In the genomic region with DNA sequence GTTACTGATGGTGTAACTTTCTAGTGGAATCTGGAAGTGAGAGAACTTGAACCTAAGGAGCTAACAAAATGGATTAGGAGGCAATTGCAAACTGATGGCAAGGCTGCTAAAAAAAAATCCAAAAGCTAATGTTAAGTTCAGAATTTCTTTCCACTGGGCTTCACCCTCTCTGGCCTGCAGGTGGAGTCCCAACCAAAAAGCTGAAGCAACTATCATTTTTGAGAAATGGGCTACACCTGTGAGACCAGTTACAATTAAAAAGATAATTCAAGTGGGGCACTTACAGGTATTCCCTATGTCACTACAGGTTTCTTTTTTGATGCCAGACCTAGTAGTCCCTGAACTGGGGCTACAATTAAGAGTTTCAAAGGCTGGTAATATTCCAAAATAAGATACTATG, we compare ENCODE assay signal across 8 cellular contexts.
DNase-seq lines count a peak whose midpoint lies in the region; ATAC-seq and TF ChIP-seq lines count a peak whose summit lies in the region.

No MANE protein-coding gene starts in this region.

- H3K27ac ChIP-seq in coronary artery (no peak overlapping the region), psoas muscle (no peak overlapping the region)

- H3K27me3 ChIP-seq in psoas muscle (ENCODE audit: insufficient read depth in 3 of 3, low read length in 2 of 3): peaks cover 0 to under 1% (median 0%) of the 10 kb centered on the region in 3 donors

- peak; percentile 7 for DNase-seq in NOMO-1 treated with DMSO at 0.1 percent for 48 hours (lab: John Stamatoyannopoulos, UW; ENCODE audit: unreplicated experiment)
- no peak for DNase-seq in NOMO-1 treated with dmso at 0.1 percent for 144 hours (lab: John Stamatoyannopoulos, UW; ENCODE audit: unreplicated experiment)
- DNase-seq in KBM-7: peak; percentile 28
- DNase-seq in coronary artery (ENCODE audit: low spot score): no peak
- DNase-seq in psoas muscle: no peak
- DNase-seq in COLO668 (lab: John Stamatoyannopoulos, UW; ENCODE audit: unreplicated experiment): no peak
- no peak for DNase-seq in putamen (ENCODE audit: low spot score)

- TF ChIP-seq CTCF in coronary artery (IDR thresholded peaks at IDR 0.05): peak; percentile 15
- TF ChIP-seq CTCF in psoas muscle (IDR thresholded peaks at IDR 0.05): peak; percentile 30

- peaks cover 0 to 6% of the 10 kb centered on the region in 2 donors for H3K36me3 ChIP-seq in psoas muscle (ENCODE audit: insufficient read depth in 1 of 2, low read depth in 1 of 2)

- intact Hi-C loops in psoas muscle (cut with DNase I): loop anchor here (5.0 to 10.0 kb wide), 2 partner anchors 438 to 441 kb away; no protein-coding TSS in a partner anchor

- ATAC-seq in psoas muscle (no peak), GM21447 (IDR thresholded peaks at IDR 0.05; ENCODE audit: unreplicated experiment) (no peak)

- H3K9me3 ChIP-seq in psoas muscle: no peaks in the 10 kb centered on the region

- no peak overlapping the region for H3K4me3 ChIP-seq in coronary artery
- no peak overlapping the region for H3K4me3 ChIP-seq in psoas muscle

- in situ Hi-C loops in KBM-7 (cut with MboI; ENCODE audit: low pct_unique_long_range_greater_than_20kb, low sequenced_read_pairs): no loop called here

- H3K4me1 ChIP-seq in psoas muscle: no peaks in the 10 kb centered on the region

Comparison
In these comparisons a context has a peak if more than half of its experiments do, and no peak if none do; other contexts are left out.
1. DNase-seq: peak in NOMO-1 treated with DMSO at 0.1 percent for 48 hours (single experiment) and KBM-7 (single experiment); none in NOMO-1 treated with dmso at 0.1 percent for 144 hours (single experiment), coronary artery (single experiment), psoas muscle (0 of 2), COLO668 (single experiment) and putamen (single experiment).